Comparison of ENCODE assay signal across 1 cellular context in genomic region chr16:4474192-4474961, GRCh38.
TF ChIP-seq lines count a peak whose summit lies in the region.

Gene NMRAL1 (minus strand): TSS chr16:4474625. CDS start chr16:4474132, 493 bp downstream.

TF ChIP-seq in K562, 482 proteins besides CTCF, POLR2A, EP300 and RAD21 (continued from another document and continues in another):
- TF ChIP-seq TSHZ1 (CRISPR knock-in tag; IDR thresholded peaks at IDR 0.05) (no peak), SLC30A9 (CRISPR knock-in tag; IDR thresholded peaks at IDR 0.05) (no peak), HDAC1 (IDR thresholded peaks at IDR 0.05) (peak in 1 of 2 experiments; percentile 78; a peak in 2 of 4 replicates), ZFX (CRISPR knock-in tag; IDR thresholded peaks at IDR 0.05) (peak; percentile 78), RCOR1 (IDR thresholded peaks at IDR 0.05; ENCODE audit: borderline replicate concordance in 1 of 2, low read depth in 2 of 2, low read length in 2 of 2) (peak in 1 of 2 experiments; percentile 69; a peak in 1 of 4 replicates), AFF4 (CRISPR knock-in tag; IDR thresholded peaks at IDR 0.05) (peak; percentile 26; the same call in 1 of the 2 replicates), GTF3C2 (IDR thresholded peaks at IDR 0.05; ENCODE audit: borderline replicate concordance, extremely low read depth, insufficient read length) (no peak), ZNF407 (IDR thresholded peaks at IDR 0.05; ENCODE audit: low read depth) (no peak), ZNF184 (CRISPR knock-in tag; IDR thresholded peaks at IDR 0.05) (no peak), CGGBP1 (CRISPR knock-in tag; IDR thresholded peaks at IDR 0.05) (no peak), ELK1 (CRISPR knock-in tag; IDR thresholded peaks at IDR 0.05) (no peak), ZNF280B (CRISPR knock-in tag; IDR thresholded peaks at IDR 0.05) (no peak), HIVEP1 (CRISPR knock-in tag; IDR thresholded peaks at IDR 0.05) (no peak), MEIS2 (IDR thresholded peaks at IDR 0.05; ENCODE audit: partially characterized antibody) (no peak), HOMEZ (CRISPR knock-in tag; IDR thresholded peaks at IDR 0.05) (no peak), THRAP3 (IDR thresholded peaks at IDR 0.05; ENCODE audit: borderline replicate concordance) (no peak), ZNF449 (CRISPR knock-in tag; IDR thresholded peaks at IDR 0.05) (no peak), GMEB1 (CRISPR knock-in tag; IDR thresholded peaks at IDR 0.05) (peak; percentile 56), ZNF780A (CRISPR knock-in tag; IDR thresholded peaks at IDR 0.05) (no peak), SAFB (IDR thresholded peaks at IDR 0.05; ENCODE audit: borderline replicate concordance, low read depth, low read length) (no peak), DIDO1 (tag; IDR thresholded peaks at IDR 0.05; ENCODE audit: low read depth) (peak; percentile 88), NFATC3 (IDR thresholded peaks at IDR 0.05) (no peak)
